In the genomic region with DNA sequence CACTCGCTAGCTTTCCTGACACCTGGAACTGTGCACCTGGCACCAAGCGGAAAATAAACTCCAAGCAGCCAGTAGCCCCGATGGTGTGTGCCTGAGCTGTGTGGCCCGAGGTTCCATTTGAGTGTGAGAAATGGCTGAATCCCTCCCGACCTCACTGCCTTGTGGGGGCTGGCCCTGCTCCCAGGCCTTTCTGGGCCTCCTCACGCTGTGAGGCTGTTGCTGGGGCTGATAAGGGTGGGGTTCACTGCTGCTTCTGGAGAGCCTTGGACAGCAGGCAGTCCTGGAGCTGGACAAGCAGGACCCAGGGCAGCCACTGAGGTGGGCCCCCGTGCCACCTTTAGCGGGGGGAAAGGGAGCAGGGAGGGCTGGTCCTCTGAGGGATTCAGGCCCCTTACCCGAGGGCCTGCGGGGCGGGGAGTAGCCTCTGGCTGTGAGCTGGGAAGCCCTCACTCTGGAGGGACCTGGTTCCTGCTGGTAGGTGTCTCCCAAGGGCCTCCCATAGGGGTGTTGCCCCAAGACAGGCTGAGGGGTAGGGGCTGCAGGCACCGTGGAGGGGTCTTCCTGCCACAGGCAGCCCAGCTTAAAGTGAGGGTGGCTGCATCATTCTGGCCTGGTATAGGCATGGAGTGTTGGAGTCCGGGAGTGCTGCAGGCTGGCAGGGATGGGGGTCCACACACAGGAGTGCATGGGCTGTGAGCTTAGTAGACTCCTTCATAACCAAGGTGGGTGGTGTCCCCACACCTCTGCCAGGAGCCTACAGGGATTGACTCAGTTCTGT, we compare ENCODE assay signal across 12 cellular contexts. TPM values are rescaled to one million over a fixed set of nuclear protein-coding genes. Genes with fewer than 3 reads are reported as not detected.
DNase-seq lines count a peak whose midpoint lies in the region; ATAC-seq, FAIRE-seq and TF ChIP-seq lines count a peak whose summit lies in the region.
"Had no signal": no experiment of that assay in that cellular context is flagged by ENCODE, and none has a peak within 500 bp of the region (broad histone marks: within the 10 kb centered on the region; RNA-seq: fewer than 3 reads in every experiment).

No MANE protein-coding gene starts in this region.

- peaks cover 0 to 19% of the 10 kb centered on the region in 2 donors for H3K36me3 ChIP-seq in left lung
- H3K36me3 ChIP-seq in tibial artery = peaks cover 0 to 21% (median 12%) of the 10 kb centered on the region in 3 donors

- H3K9me3 Mint-ChIP-seq in brain = peaks cover 0 to 10% (median 6%) of the 10 kb centered on the region in 5 experiments

- peak overlapping the region; percentile 81 to 91 (median 84) for H3K4me3 Mint-ChIP-seq in brain

- H3K36me3 Mint-ChIP-seq in brain = peaks cover 45% of the 10 kb centered on the region

- H3K9me3 ChIP-seq in left lung (peaks cover 0 to 9% of the 10 kb centered on the region in 2 donors), tibial artery (no peaks in the 10 kb centered on the region)

- intact Hi-C loops in left lung (cut with DNase I) = no loop called here
- intact Hi-C loops in tibial artery (cut with DNase I; ENCODE audit: low total_unique reads) = loop anchor here (5.0 kb wide), 1 partner anchor 120 kb away; no protein-coding TSS in a partner anchor

- ATAC-seq in left lung (no peak), HG03457 (IDR thresholded peaks at IDR 0.05; ENCODE audit: unreplicated experiment) (no peak)
- ATAC-seq: left lobe of liver had no signal

- no peak for FAIRE-seq in H54 (lab: Jason Lieb, UNC)

- DNase-seq in activated effector memory CD4-positive, alpha-beta T cell treated with anti-CD3 and anti-CD28 coated beads, Interleukin-2, amount 50 U/mL, for 16 hours = peak; percentile 62
- DNase-seq in activated effector memory CD4-positive, alpha-beta T cell treated with Interleukin-2 at 50 U/mL for 16 hours = no peak
- DNase-seq in left lung (peak in 1 of 2 donors; percentile 33), tibial artery (no peak), H54 (ENCODE audit: insufficient read length, low spot score) (no peak), mucosa of gallbladder (ENCODE audit: low spot score) (no peak)
- DNase-seq: DMS 273 treated with DMSO at 0.1 percent for 48 hours; NCI-H1694 treated with DMSO at 0.1 percent for 48 hours; stimulated activated naive CD4-positive, alpha-beta T cell treated with Interleukin-2 at 50 U/mL for 16 hours had no signal

- H3K27ac Mint-ChIP-seq in brain = peak overlapping the region; percentile 24 to 97 (median 78)

- H3K4me1 ChIP-seq in left lung (peaks cover 11 to 36% of the 10 kb centered on the region in 2 donors), tibial artery (peaks cover 0 to 29% (median 24%) of the 10 kb centered on the region in 4 donors)

- no peak for TF ChIP-seq POLR2A in H54 (IDR thresholded peaks at IDR 0.05; ENCODE audit: low read depth, low read length)

- H3K27ac ChIP-seq in left lung (no peak overlapping the region), tibial artery (peak overlapping the region in 1 of 2 donors; percentile 97)

- H3K27me3 Mint-ChIP-seq in brain = no peaks in the 10 kb centered on the region

- H3K4me3 ChIP-seq in left lung (peak overlapping the region; percentile 83 to 86), tibial artery (peak overlapping the region; percentile 73 to 90)

- peaks cover 54% of the 10 kb centered on the region for H3K4me1 Mint-ChIP-seq in brain

- peaks cover 0 to 14% of the 10 kb centered on the region in 2 donors for H3K27me3 ChIP-seq in left lung
- no peaks in the 10 kb centered on the region for H3K27me3 ChIP-seq in tibial artery

- TF ChIP-seq CTCF in brain (conservative IDR thresholded peaks at IDR 0.05) (no peak), left lung (IDR thresholded peaks at IDR 0.05) (no peak), tibial artery (IDR thresholded peaks at IDR 0.05) (no peak)

RNA-seq across cellular contexts. Expression of a gene that starts 1.7 kb away (rescaled TPM):
- 1,213 TPM for polyA plus RNA-seq in brain (ENCODE audit: insufficient read depth, low read depth, low replicate concordance)
- total RNA-seq in left lung (100 to 1,000 TPM; 233 to 662 TPM), mucosa of gallbladder (793 TPM)

RNA-seq across cellular contexts. Expression of a gene that starts 14.9 kb away (rescaled TPM):
- 0.93 TPM for polyA plus RNA-seq in brain (ENCODE audit: insufficient read depth, low read depth, low replicate concordance)
- total RNA-seq in left lung (1 to 10 TPM; 4.5 to 7.3 TPM), mucosa of gallbladder (11.0 TPM)

RNA-seq across cellular contexts. Expression of a gene that starts 23.4 kb away (rescaled TPM):
- polyA plus RNA-seq in brain (ENCODE audit: insufficient read depth, low read depth, low replicate concordance) = 1,308 TPM
- total RNA-seq in left lung = under 1 TPM; 0.47 to 0.50 TPM
- total RNA-seq in mucosa of gallbladder = 56.3 TPM

RNA-seq across cellular contexts. Expression of a gene that starts 25.3 kb away (rescaled TPM):
- polyA plus RNA-seq in brain (ENCODE audit: insufficient read depth, low read depth, low replicate concordance) = not detected
- total RNA-seq in left lung = not detected
- total RNA-seq in mucosa of gallbladder = not detected
- total RNA-seq: left lobe of liver had no signal

RNA-seq across cellular contexts. Expression of a gene that starts 31.7 kb away (rescaled TPM):
- polyA plus RNA-seq in brain (ENCODE audit: insufficient read depth, low read depth, low replicate concordance) = 8.0 TPM
- total RNA-seq in left lung (under 1 TPM; 0.23 to 0.60 TPM), mucosa of gallbladder (1.4 TPM)
- total RNA-seq: left lobe of liver had no signal

Comparison
In these comparisons a context has a peak if more than half of its experiments do, and no peak if none do; other contexts are left out.
1. RNA of a gene that starts 23.4 kb away (total RNA-seq): 56.3 TPM in mucosa of gallbladder (single experiment); 0.47 to 0.50 TPM in left lung; every median in the first group is over 10 times any median in the second.